Comparison of ENCODE assay signal across 8 cellular contexts in genomic region chr3:185931777-185932176, GRCh38. TPM values are rescaled to one million over a fixed set of nuclear protein-coding genes. Genes with fewer than 3 reads are reported as not detected.
DNase-seq lines count a peak whose midpoint lies in the region; ATAC-seq and TF ChIP-seq lines count a peak whose summit lies in the region.

No MANE protein-coding gene starts in this region.

- DNase-seq in CD4-positive, CD25-positive, alpha-beta regulatory T cell, result no peak
- no peak for DNase-seq in Karpas-422
- no peak for DNase-seq in central memory CD8-positive, alpha-beta T cell (ENCODE audit: low spot score in 2 of 2)
- DNase-seq in occipital lobe (lab: John Stamatoyannopoulos, UW), result no peak
- no peak for DNase-seq in HAP-1 (ENCODE audit: low spot score in 2 of 2)
- no peak for DNase-seq in activated CD4-positive, alpha-beta T cell treated with anti-CD3 and anti-CD28 coated beads for 4 hours
- DNase-seq in NCI-H1092 (lab: John Stamatoyannopoulos, UW), result no peak

- H3K27me3 Mint-ChIP-seq in CD4-positive, CD25-positive, alpha-beta regulatory T cell, result no peaks in the 10 kb centered on the region
- no peaks in the 10 kb centered on the region for H3K27me3 Mint-ChIP-seq in central memory CD8-positive, alpha-beta T cell
- H3K27me3 Mint-ChIP-seq in nephron (ENCODE audit: low read depth), result no peaks in the 10 kb centered on the region

- H3K9me3 ChIP-seq in CD4-positive, CD25-positive, alpha-beta regulatory T cell (ENCODE audit: control insufficient read depth in 2 of 2, low read length in 2 of 2), result no peaks in the 10 kb centered on the region
- no peaks in the 10 kb centered on the region for H3K9me3 ChIP-seq in Karpas-422 (ENCODE audit: low read length)
- H3K9me3 ChIP-seq in HAP-1, result no peaks in the 10 kb centered on the region

- H3K9me3 Mint-ChIP-seq in CD4-positive, CD25-positive, alpha-beta regulatory T cell, result no peaks in the 10 kb centered on the region
- H3K9me3 Mint-ChIP-seq in central memory CD8-positive, alpha-beta T cell, result no peaks in the 10 kb centered on the region
- no peaks in the 10 kb centered on the region for H3K9me3 Mint-ChIP-seq in nephron

- TF ChIP-seq CTCF in nephron (IDR thresholded peaks at IDR 0.05; ENCODE audit: unreplicated experiment in 3 of 3), result no peak

- peaks cover 32% of the 10 kb centered on the region for H3K36me3 ChIP-seq in CD4-positive, CD25-positive, alpha-beta regulatory T cell (ENCODE audit: control insufficient read depth, insufficient read depth, low read length)
- peaks cover 96% of the 10 kb centered on the region for H3K36me3 ChIP-seq in Karpas-422 (ENCODE audit: insufficient read depth, low read length)
- peaks cover 62% of the 10 kb centered on the region for H3K36me3 ChIP-seq in HAP-1 (replicated peaks)

- peaks cover 89% of the 10 kb centered on the region for H3K4me1 ChIP-seq in CD4-positive, CD25-positive, alpha-beta regulatory T cell (ENCODE audit: control insufficient read depth, insufficient read depth, low read length, poor library complexity, severe bottlenecking)
- H3K4me1 ChIP-seq in Karpas-422 (ENCODE audit: low read length) (peaks cover 82% of the 10 kb centered on the region), HAP-1 (peaks cover 64% of the 10 kb centered on the region)

- peaks cover 50 to 92% (median 84%) of the 10 kb centered on the region in 4 donors for H3K4me1 Mint-ChIP-seq in CD4-positive, CD25-positive, alpha-beta regulatory T cell
- peaks cover 94% of the 10 kb centered on the region for H3K4me1 Mint-ChIP-seq in central memory CD8-positive, alpha-beta T cell
- peaks cover 91% of the 10 kb centered on the region for H3K4me1 Mint-ChIP-seq in nephron

- H3K79me2 ChIP-seq in Karpas-422 (ENCODE audit: low read length), result peaks cover 99% of the 10 kb centered on the region

- H3K4me3 Mint-ChIP-seq in CD4-positive, CD25-positive, alpha-beta regulatory T cell, result peak overlapping the region; percentile 81 to 100 (median 94)
- H3K4me3 Mint-ChIP-seq in central memory CD8-positive, alpha-beta T cell, result peak overlapping the region; percentile 71
- H3K4me3 Mint-ChIP-seq in nephron, result peak overlapping the region; percentile 78 to 100 (median 79)

- H4K20me1 ChIP-seq in Karpas-422 (ENCODE audit: insufficient read depth, low read depth, low read length), result peaks cover 99% of the 10 kb centered on the region

- no peak for ATAC-seq in CD4-positive, CD25-positive, alpha-beta regulatory T cell (ENCODE audit: low read depth in 2 of 2)
- no peak for ATAC-seq in central memory CD8-positive, alpha-beta T cell (replicated peaks; ENCODE audit: extremely low read depth, poor library complexity, severe bottlenecking)

- peak overlapping the region; percentile 97 for H3K4me3 ChIP-seq in CD4-positive, CD25-positive, alpha-beta regulatory T cell (ENCODE audit: low read depth, low read length)
- H3K4me3 ChIP-seq in Karpas-422 (ENCODE audit: low read length), result no peak overlapping the region
- no peak overlapping the region for H3K4me3 ChIP-seq in HAP-1

- H3K27ac ChIP-seq in CD4-positive, CD25-positive, alpha-beta regulatory T cell (ENCODE audit: insufficient read depth, low read length, poor library complexity, severe bottlenecking), result peak overlapping the region; percentile 55
- no peak overlapping the region for H3K27ac ChIP-seq in Karpas-422 (ENCODE audit: low read length)

- H3K27ac Mint-ChIP-seq in CD4-positive, CD25-positive, alpha-beta regulatory T cell, result peak overlapping the region; percentile 22 to 91 (median 45)
- H3K27ac Mint-ChIP-seq in central memory CD8-positive, alpha-beta T cell (ENCODE audit: low read depth), result peak overlapping the region; percentile 86
- H3K27ac Mint-ChIP-seq in nephron, result peak overlapping the region in 2 of 3 experiments; percentile 38 to 66

- H3K9ac ChIP-seq in Karpas-422 (ENCODE audit: low read length), result no peak overlapping the region

- no peaks in the 10 kb centered on the region for H3K9me2 ChIP-seq in Karpas-422 (replicated peaks; ENCODE audit: insufficient read depth, low read length)

- H3K4me2 ChIP-seq in Karpas-422 (ENCODE audit: low read depth, low read length, poor library complexity, severe bottlenecking), result peak overlapping the region; percentile 94

- in situ Hi-C loops in HAP-1 (cut with MboI; ENCODE audit: low sequenced_read_pairs), result no loop called here

- peaks cover 38% of the 10 kb centered on the region for H3K36me3 Mint-ChIP-seq in CD4-positive, CD25-positive, alpha-beta regulatory T cell
- peaks cover 60% of the 10 kb centered on the region for H3K36me3 Mint-ChIP-seq in central memory CD8-positive, alpha-beta T cell (ENCODE audit: insufficient read depth)
- H3K36me3 Mint-ChIP-seq in nephron (ENCODE audit: low read depth), result peaks cover 19% of the 10 kb centered on the region

- no peak overlapping the region for H2AFZ ChIP-seq in Karpas-422 (ENCODE audit: low read length)

- H3K27me3 ChIP-seq in CD4-positive, CD25-positive, alpha-beta regulatory T cell (ENCODE audit: control insufficient read depth, insufficient read depth, low read length), result no peaks in the 10 kb centered on the region
- H3K27me3 ChIP-seq in Karpas-422 (ENCODE audit: low read length) (no peaks in the 10 kb centered on the region), HAP-1 (ENCODE audit: low read depth) (no peaks in the 10 kb centered on the region)

RNA-seq across cellular contexts. Expression of gene TRA2B, which starts 6.0 kb away (rescaled TPM):
- 631 TPM for total RNA-seq in CD4-positive, CD25-positive, alpha-beta regulatory T cell
- 100 to 1,000 TPM; 187 to 233 (median 205) TPM for polyA plus RNA-seq in CD4-positive, CD25-positive, alpha-beta regulatory T cell
- total RNA-seq in Karpas-422 (2014; rRNA removed; shearing (Covaris generic); ENCODE audit: low replicate concordance), result 328 and 331 TPM in 2 replicates
- total RNA-seq in occipital lobe, result 174 TPM
